In genomic region chr1:13562981-13563380, GRCh38 we compare ENCODE assay signal across 5 cellular contexts. TPM values are rescaled to one million over a fixed set of nuclear protein-coding genes. Genes with fewer than 3 reads are reported as not detected.
"Had no signal": no experiment of that assay in that cellular context is flagged by ENCODE, and none has a peak within 500 bp of the region (broad histone marks: within the 10 kb centered on the region; RNA-seq: fewer than 3 reads in every experiment).

No MANE protein-coding gene starts in this region.

RNA-seq across cellular contexts. Expression of gene PDPN, which starts 20.7 kb away (rescaled TPM):
- total RNA-seq: HepG2, HT-29, IMR-90 had no signal
- polyA plus RNA-seq: HepG2, IgD-negative memory B cell, K562 had no signal

RNA-seq across cellular contexts. Expression of gene LRRC38, which starts 49.2 kb away (rescaled TPM):
- total RNA-seq: HepG2, HT-29, IMR-90, K562 had no signal
- polyA plus RNA-seq: HepG2, IgD-negative memory B cell, IMR-90, K562 had no signal
